ENCODE assay signal across 8 cellular contexts in the genomic region with DNA sequence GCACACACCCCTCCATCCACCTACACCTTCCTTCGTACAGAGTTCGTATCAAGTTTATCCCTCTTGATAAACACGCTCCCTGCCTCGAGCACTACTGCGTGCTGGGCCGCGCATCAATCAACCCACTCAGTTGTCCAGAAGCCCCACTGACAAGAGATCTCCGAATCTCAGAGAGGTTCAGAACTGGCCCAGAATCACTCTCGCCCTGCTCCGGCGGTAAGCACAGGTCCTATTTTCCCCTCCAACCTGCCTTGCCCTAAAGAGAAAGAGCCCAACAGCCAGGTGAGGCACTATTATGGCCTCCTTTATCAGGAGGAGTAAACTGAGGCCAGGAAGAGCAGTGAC.
DNase-seq lines count a peak whose midpoint lies in the region; ATAC-seq and TF ChIP-seq lines count a peak whose summit lies in the region.

No MANE protein-coding gene starts in this region.

- no peaks in the 10 kb centered on the region for H3K27me3 ChIP-seq in HL-60 (ENCODE audit: insufficient read depth, poor library complexity, severe bottlenecking)

- H3K4me3 Mint-ChIP-seq in nephron, result peak overlapping the region; percentile 94 to 99 (median 98)

- TF ChIP-seq CTCF in C4-2B (conservative IDR thresholded peaks at IDR 0.05) (no peak), HL-60 (IDR thresholded peaks at IDR 0.05; ENCODE audit: insufficient read depth, low read length) (no peak), nephron (IDR thresholded peaks at IDR 0.05; ENCODE audit: unreplicated experiment in 3 of 3) (no peak)

- H3K4me3 ChIP-seq in HL-60 (replicated peaks; ENCODE audit: insufficient read depth, low read length), result peak overlapping the region; percentile 77

- H3K27me3 Mint-ChIP-seq in nephron (ENCODE audit: low read depth), result no peaks in the 10 kb centered on the region

- H3K27ac ChIP-seq in C4-2B (peak overlapping the region; percentile 70), HL-60 (replicated peaks) (peak overlapping the region; percentile 89), cingulate gyrus (ENCODE audit: low read depth, low read length) (peak overlapping the region; percentile 98)

- no peaks in the 10 kb centered on the region for H3K9me3 Mint-ChIP-seq in nephron

- peaks cover 47% of the 10 kb centered on the region for H3K4me1 Mint-ChIP-seq in nephron

- no peak for ATAC-seq in GM19452 (IDR thresholded peaks at IDR 0.05; ENCODE audit: unreplicated experiment)

- H3K27ac Mint-ChIP-seq in nephron, result peak overlapping the region; percentile 87 to 96 (median 88)

- peaks cover 26% of the 10 kb centered on the region for H3K36me3 Mint-ChIP-seq in nephron (ENCODE audit: low read depth)

- no peak for DNase-seq in HL-60 (ENCODE audit: low read depth in 1 of 2, low spot score in 1 of 2)
- no peak for DNase-seq in NCI-H345 (lab: John Stamatoyannopoulos, UW)
- DNase-seq in SHP77 treated with DMSO at 0.1 percent for 48 hours (lab: John Stamatoyannopoulos, UW), result no peak
- no peak for DNase-seq in DMS79 treated with DMSO at 0.1 percent for 48 hours (lab: John Stamatoyannopoulos, UW)
